Comparison of ENCODE assay signal across 24 cellular contexts in genomic region chr1:17642169-17642568, GRCh38.
"Had no signal": no experiment of that assay in that cellular context is flagged by ENCODE, and none has a peak within 500 bp of the region (broad histone marks: within the 10 kb centered on the region; RNA-seq: fewer than 3 reads in every experiment).

No MANE protein-coding gene starts in this region.

- H3K27ac ChIP-seq: colonic mucosa, neutrophil, pancreas, suprapubic skin, thyroid gland had no signal

- H3K9me3 ChIP-seq: colonic mucosa, esophagus squamous epithelium, neutrophil, pancreas, suprapubic skin, thyroid gland had no signal

- H3K27me3 ChIP-seq: colonic mucosa, esophagus squamous epithelium, pancreas, suprapubic skin, thyroid gland had no signal

- H3K27ac Mint-ChIP-seq: effector memory CD8-positive, alpha-beta T cell; memory B cell; natural killer cell; type B pancreatic cell had no signal

- DNase-seq: colonic mucosa; effector memory CD8-positive, alpha-beta T cell; erythroblast; esophagus squamous epithelium; foreskin melanocyte; glutamatergic neuron; kidney; natural killer cell; pancreas; stimulated activated CD4-positive, alpha-beta T cell treated with anti-CD3 and anti-CD28 coated beads, Interleukin-12 subunit alpha, Interleukin-12 subunit beta, amount 100 ng/mL, for 4 hours; stimulated activated CD4-positive, alpha-beta T cell treated with anti-CD3 and anti-CD28 coated beads, Interleukin-1b, Interleukin-23, amount 100 ng/mL, for 48 hours; stimulated activated CD4-positive, alpha-beta T cell treated with anti-CD3 and anti-CD28 coated beads, Interleukin-4, amount 100 ng/mL, for 1 hour; stimulated activated CD8-positive, alpha-beta memory T cell treated with anti-CD3 and anti-CD28 coated beads, Interleukin-4, amount 100 ng/mL, for 48 hours; stimulated activated naive CD4-positive, alpha-beta T cell; stimulated activated naive CD8-positive, alpha-beta T cell treated with anti-CD3 and anti-CD28 coated beads, Interleukin-15, amount 100 ng/mL, for 72 hours; thyroid gland had no signal

- H3K9me3 Mint-ChIP-seq: effector memory CD8-positive, alpha-beta T cell; memory B cell; natural killer cell; stimulated activated naive CD8-positive, alpha-beta T cell treated with anti-CD3 and anti-CD28 coated beads, Interleukin-15, amount 100 ng/mL, for 72 hours; type B pancreatic cell had no signal

- H3K4me3 Mint-ChIP-seq: effector memory CD8-positive, alpha-beta T cell; memory B cell; natural killer cell; stimulated activated naive CD8-positive, alpha-beta T cell treated with anti-CD3 and anti-CD28 coated beads, Interleukin-15, amount 100 ng/mL, for 72 hours; type B pancreatic cell had no signal

- H3K36me3 Mint-ChIP-seq: memory B cell, natural killer cell had no signal

- H3K36me3 ChIP-seq: neutrophil had no signal

- H3K27me3 Mint-ChIP-seq: type B pancreatic cell had no signal

- ATAC-seq: effector memory CD8-positive, alpha-beta T cell; left lobe of liver; natural killer cell; pancreas; sciatic nerve; stimulated activated naive CD8-positive, alpha-beta T cell treated with anti-CD3 and anti-CD28 coated beads, Interleukin-15, amount 100 ng/mL, for 72 hours had no signal

- H3K4me1 ChIP-seq: colonic mucosa, esophagus squamous epithelium, pancreas, suprapubic skin, thyroid gland had no signal

- H3K4me1 Mint-ChIP-seq: natural killer cell; stimulated activated naive CD8-positive, alpha-beta T cell treated with anti-CD3 and anti-CD28 coated beads, Interleukin-15, amount 100 ng/mL, for 72 hours had no signal

- H3K4me3 ChIP-seq: colonic mucosa, esophagus squamous epithelium, lung, pancreas, smooth muscle cell, suprapubic skin, thyroid gland had no signal
